In genomic region chr4:2261853-2262144, GRCh38 we compare ENCODE assay signal across 1 cellular context.
TF ChIP-seq lines count a peak whose summit lies in the region.

Gene MXD4, minus strand, starts transcription at chr4:2262109. Its CDS starts 129 bp downstream, at chr4:2261980.

TF ChIP-seq in GM12878, 131 proteins besides CTCF, POLR2A, EP300 and RAD21 (continued from another document):
- TF ChIP-seq ZSCAN29 (IDR thresholded peaks at IDR 0.05) (0 out of 2 replicates have a peak, but pooled peaks have one; percentile 57), YY1 (IDR thresholded peaks at IDR 0.05; ENCODE audit: low read depth, low read length) (peak; percentile 32; the same call in 1 of the 2 replicates), YBX1 (IDR thresholded peaks at IDR 0.05) (no peak), SMARCA5 (IDR thresholded peaks at IDR 0.05) (peak; percentile 39; the same call in 1 of the 2 replicates)
